In genomic region chr15:65181582-65182353, GRCh38 we compare ENCODE assay signal across 1 cellular context.
TF ChIP-seq lines count a peak whose summit lies in the region.

No MANE protein-coding gene starts in this region.

TF ChIP-seq in GM12878, 131 proteins besides CTCF, POLR2A, EP300 and RAD21:
- TF ChIP-seq MLLT1 (IDR thresholded peaks at IDR 0.05) = peak; percentile 79
- TF ChIP-seq PKNOX1 (IDR thresholded peaks at IDR 0.05) = peak; percentile 58; the same call in 1 of the 2 replicates
